Comparison of ENCODE assay signal across 16 cellular contexts in the genomic region with DNA sequence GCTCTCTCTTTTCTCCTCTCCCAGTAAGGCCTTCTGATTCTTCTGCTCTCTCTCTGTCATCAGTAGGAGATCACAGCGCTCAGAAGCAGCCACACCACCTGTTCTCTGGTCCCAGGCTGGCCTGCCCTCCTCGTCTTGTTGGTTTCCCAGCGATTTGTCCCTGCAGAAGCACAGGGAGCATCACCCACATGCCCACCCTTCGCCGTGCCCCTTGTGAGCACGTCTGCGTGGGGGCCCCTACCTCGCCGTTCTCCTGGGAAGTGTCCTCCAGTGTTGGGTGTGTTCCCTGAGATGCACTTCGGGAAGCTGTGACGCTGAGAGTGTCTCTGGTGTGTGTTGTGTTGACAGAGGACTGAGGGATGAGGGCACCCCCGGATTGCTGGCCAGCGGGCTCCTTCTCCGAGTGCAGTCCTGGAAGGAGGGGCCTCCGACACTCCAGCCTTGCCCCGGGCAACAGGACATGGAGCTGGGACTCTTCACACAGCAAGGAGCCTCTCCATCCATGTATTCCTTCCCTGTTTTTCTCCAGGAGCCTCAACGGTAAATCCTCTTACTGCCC.
DNase-seq lines count a peak whose midpoint lies in the region; ATAC-seq and TF ChIP-seq lines count a peak whose summit lies in the region.
"Had no signal": no experiment of that assay in that cellular context is flagged by ENCODE, and none has a peak within 500 bp of the region (broad histone marks: within the 10 kb centered on the region; RNA-seq: fewer than 3 reads in every experiment).

No MANE protein-coding gene starts in this region.

- intact Hi-C loops in Right ventricle myocardium inferior (cut with DNase I) = no loop called here
- intact Hi-C loops in left ventricle myocardium superior (cut with micrococcal nuclease) = no loop called here
- intact Hi-C loops in sigmoid colon (cut with DNase I) = no loop called here

- H3K4me1 ChIP-seq in sigmoid colon = no peaks in the 10 kb centered on the region
- H3K4me1 ChIP-seq: BLaER1, Caco-2 had no signal

- no peak overlapping the region for H3K4me3 ChIP-seq in sigmoid colon
- H3K4me3 ChIP-seq: BLaER1, GM23248 had no signal

- H3K27me3 ChIP-seq in sigmoid colon = peaks cover 0 to 50% (median 3%) of the 10 kb centered on the region in 3 donors
- H3K27me3 ChIP-seq: BLaER1 had no signal

- DNase-seq in Right ventricle myocardium inferior (ENCODE audit: missing footprints) (peak; percentile 50), left ventricle myocardium superior (no peak), islet precursor cell (peak; percentile 30), sigmoid colon (peak; percentile 57)
- DNase-seq in stimulated activated CD4-positive, alpha-beta T cell treated with anti-CD3 and anti-CD28 coated beads, Interleukin-4, amount 100 ng/mL, for 4 hours = no peak
- no peak for DNase-seq in effector CD8-positive, alpha-beta T cell (lab: John Stamatoyannopoulos, UW)
- no peak for DNase-seq in activated CD4-positive, alpha-beta T cell treated with anti-CD3 and anti-CD28 coated beads, Interleukin-2, amount 50 U/mL, for 48 hours
- DNase-seq: 8988T; AML-193; Caco-2; CD8-positive, alpha-beta memory T cell; DND-41; GDM1; GM23248 had no signal

- WGBS in sigmoid colon, 2 donors = 85 to 90% methylated on average over 17 of the region's 17 CpGs

- no peak for TF ChIP-seq CTCF in sigmoid colon (IDR thresholded peaks at IDR 0.05)

- TF ChIP-seq POLR2A in sigmoid colon (IDR thresholded peaks at IDR 0.05) = no peak

- no peak for TF ChIP-seq EP300 in sigmoid colon (IDR thresholded peaks at IDR 0.05)

- ATAC-seq in Right ventricle myocardium inferior = no peak
- ATAC-seq in left ventricle myocardium superior = no peak

- no peaks in the 10 kb centered on the region for H3K36me3 ChIP-seq in sigmoid colon
- H3K36me3 ChIP-seq: BLaER1 had no signal

- H3K9me3 ChIP-seq in sigmoid colon = no peaks in the 10 kb centered on the region
- H3K9me3 ChIP-seq: BLaER1, Caco-2 had no signal

- no peak overlapping the region for H3K27ac ChIP-seq in sigmoid colon
- H3K27ac ChIP-seq: BLaER1, GM23248, HL-60 had no signal

Comparison
In these comparisons a context has a peak if more than half of its experiments do, and no peak if none do; other contexts are left out.
1. DNase-seq: peak in Right ventricle myocardium inferior (single experiment), islet precursor cell (single experiment) and sigmoid colon (single experiment); none in left ventricle myocardium superior (single experiment), stimulated activated CD4-positive, alpha-beta T cell treated with anti-CD3 and anti-CD28 coated beads, Interleukin-4, amount 100 ng/mL, for 4 hours (0 of 2), effector CD8-positive, alpha-beta T cell (single experiment) and activated CD4-positive, alpha-beta T cell treated with anti-CD3 and anti-CD28 coated beads, Interleukin-2, amount 50 U/mL, for 48 hours (0 of 2).